ENCODE assay signal across 9 cellular contexts in genomic region chr1:1347026-1347595, GRCh38. TPM values are rescaled to one million over a fixed set of nuclear protein-coding genes. Genes with fewer than 3 reads are reported as not detected.
DNase-seq lines count a peak whose midpoint lies in the region; ATAC-seq and TF ChIP-seq lines count a peak whose summit lies in the region.
"Had no signal": no experiment of that assay in that cellular context is flagged by ENCODE, and none has a peak within 500 bp of the region (broad histone marks: within the 10 kb centered on the region; RNA-seq: fewer than 3 reads in every experiment).

No MANE protein-coding gene starts in this region.

- ATAC-seq in naive thymus-derived CD4-positive, alpha-beta T cell = no peak
- ATAC-seq in HG03135 (IDR thresholded peaks at IDR 0.05; ENCODE audit: unreplicated experiment) = no peak
- ATAC-seq in HG02885 (IDR thresholded peaks at IDR 0.05; ENCODE audit: poor library complexity, unreplicated experiment) = no peak

- POLR2A ChIA-PET in A673 (lab: Charles Lee; ENCODE audit: low non-redundant PET) = no interaction called here
- POLR2A ChIA-PET in naive thymus-derived CD4-positive, alpha-beta T cell (lab: Charles Lee) = interaction anchor here (1.7 to 2.2 kb wide), 2 partner anchors 20 to 28 kb away, joined by 6 to 15 read pairs; partner anchors contain the start of gene AURKAIP1

- H3K9me3 Mint-ChIP-seq in naive thymus-derived CD4-positive, alpha-beta T cell = peaks cover 0 to 1% (median 0%) of the 10 kb centered on the region in 11 donors

- H3K27ac Mint-ChIP-seq in naive thymus-derived CD4-positive, alpha-beta T cell = peak overlapping the region in 6 of 9 donors; percentile 9 to 60 (median 36)

- H3K36me3 Mint-ChIP-seq in naive thymus-derived CD4-positive, alpha-beta T cell = no peaks in the 10 kb centered on the region

- no peaks in the 10 kb centered on the region for H3K9me2 ChIP-seq in Karpas-422 (replicated peaks; ENCODE audit: insufficient read depth, low read length)

- peaks cover 12 to 24% (median 14%) of the 10 kb centered on the region in 7 donors for H3K4me1 Mint-ChIP-seq in naive thymus-derived CD4-positive, alpha-beta T cell

- peaks cover 58% of the 10 kb centered on the region for H3K79me2 ChIP-seq in Karpas-422 (ENCODE audit: low read length)

- peaks cover 0 to 3% (median 0%) of the 10 kb centered on the region in 5 donors for H3K27me3 Mint-ChIP-seq in naive thymus-derived CD4-positive, alpha-beta T cell

- H3K4me3 Mint-ChIP-seq in naive thymus-derived CD4-positive, alpha-beta T cell = peak overlapping the region; percentile 11 to 85 (median 72)

- no TSS peak for BruUV-seq in A673 (replicated peaks; lab: Mats Ljungman, UMichigan)

- H3K9ac ChIP-seq in Karpas-422 (ENCODE audit: low read length) (peak overlapping the region; percentile 99), colonic mucosa (ENCODE audit: low read depth in 2 of 2, low read length in 2 of 2) (peak overlapping the region; percentile 92 to 94)

- no peaks in the 10 kb centered on the region for H3K9me3 ChIP-seq in A673 (ENCODE audit: low read depth, low read length, poor library complexity, severe bottlenecking)
- H3K9me3 ChIP-seq in Karpas-422 (ENCODE audit: low read length) = no peaks in the 10 kb centered on the region
- H3K9me3 ChIP-seq in colonic mucosa = no peaks in the 10 kb centered on the region
- H3K9me3 ChIP-seq in naive thymus-derived CD4-positive, alpha-beta T cell (ENCODE audit: control insufficient read depth in 2 of 3, low read length in 3 of 3) = no peaks in the 10 kb centered on the region

- H2AFZ ChIP-seq in Karpas-422 (ENCODE audit: low read length) = no peak overlapping the region

- CTCF ChIA-PET in A673 (lab: Charles Lee) = no interaction called here
- CTCF ChIA-PET in naive thymus-derived CD4-positive, alpha-beta T cell (lab: Charles Lee) = interaction anchor here (1.9 kb wide), 1 partner anchor 24 kb away, joined by 6 read pairs; no protein-coding TSS in a partner anchor

- DNase-seq in A673 (ENCODE audit: low spot score) = no peak
- DNase-seq in Karpas-422 = no peak
- no peak for DNase-seq in colonic mucosa
- no peak for DNase-seq in naive thymus-derived CD4-positive, alpha-beta T cell
- DNase-seq in stimulated activated CD4-positive, alpha-beta T cell treated with anti-CD3 and anti-CD28 coated beads, Interleukin-4, amount 100 ng/mL, for 1 hour = no peak
- DNase-seq in hepatic stellate cell (ENCODE audit: low spot score) = no peak
- DNase-seq: nucleus accumbens had no signal

- H3K4me1 ChIP-seq in A673 (ENCODE audit: insufficient read depth, low read length, poor library complexity, severe bottlenecking) (peaks cover 3% of the 10 kb centered on the region), Karpas-422 (ENCODE audit: low read length) (peaks cover 42% of the 10 kb centered on the region), colonic mucosa (peaks cover 17% of the 10 kb centered on the region)
- H3K4me1 ChIP-seq in naive thymus-derived CD4-positive, alpha-beta T cell (ENCODE audit: control insufficient read depth in 2 of 2, insufficient read depth in 2 of 2, low read length in 2 of 2) = peaks cover 0 to 9% of the 10 kb centered on the region in 2 donors

- H3K4me3 ChIP-seq in A673 (ENCODE audit: low read depth, low read length, poor library complexity, severe bottlenecking) (peak overlapping the region; percentile 86), Karpas-422 (ENCODE audit: low read length) (peak overlapping the region; percentile 99), colonic mucosa (peak overlapping the region; percentile 41)
- no peak overlapping the region for H3K4me3 ChIP-seq in naive thymus-derived CD4-positive, alpha-beta T cell (ENCODE audit: low read length)

- H3K27ac ChIP-seq in A673 (ENCODE audit: low read depth, low read length, poor library complexity, severe bottlenecking) (no peak overlapping the region), Karpas-422 (ENCODE audit: low read length) (peak overlapping the region; percentile 86), colonic mucosa (peak overlapping the region; percentile 79)
- peak overlapping the region; percentile 75 for H3K27ac ChIP-seq in naive thymus-derived CD4-positive, alpha-beta T cell (ENCODE audit: low read depth, low read length)

- H4K20me1 ChIP-seq in Karpas-422 (ENCODE audit: insufficient read depth, low read depth, low read length) = peaks cover 43% of the 10 kb centered on the region; the same call in 1 of the 2 replicates

- H3K27me3 ChIP-seq in A673 (replicated peaks; ENCODE audit: insufficient read depth, low read depth, low read length, poor library complexity) (no peaks in the 10 kb centered on the region), Karpas-422 (ENCODE audit: low read length) (no peaks in the 10 kb centered on the region), colonic mucosa (no peaks in the 10 kb centered on the region)
- no peaks in the 10 kb centered on the region for H3K27me3 ChIP-seq in naive thymus-derived CD4-positive, alpha-beta T cell (ENCODE audit: control insufficient read depth in 2 of 2, insufficient read depth in 2 of 2, low read length in 2 of 2)

- H3K36me3 ChIP-seq in A673 (ENCODE audit: insufficient read depth, low read length, poor library complexity, severe bottlenecking) (no peaks in the 10 kb centered on the region), Karpas-422 (ENCODE audit: insufficient read depth, low read length) (no peaks in the 10 kb centered on the region; the same call in 1 of the 2 replicates), colonic mucosa (no peaks in the 10 kb centered on the region)
- no peaks in the 10 kb centered on the region for H3K36me3 ChIP-seq in naive thymus-derived CD4-positive, alpha-beta T cell (ENCODE audit: control insufficient read depth in 2 of 3, insufficient read depth in 3 of 3, low read length in 3 of 3)

- TF ChIP-seq CTCF in A673 (conservative IDR thresholded peaks at IDR 0.05; ENCODE audit: low read depth, low read length) = no peak
- no peak for TF ChIP-seq CTCF in colonic mucosa (IDR thresholded peaks at IDR 0.05)

- intact Hi-C loops in A673 (cut with micrococcal nuclease; ENCODE audit: unreplicated experiment) = no loop called here
- intact Hi-C loops in colonic mucosa (cut with DNase I) = no loop called here
- intact Hi-C loops in naive thymus-derived CD4-positive, alpha-beta T cell (cut with micrococcal nuclease) = no loop called here

- H3K4me2 ChIP-seq in Karpas-422 (ENCODE audit: low read depth, low read length, poor library complexity, severe bottlenecking) = peak overlapping the region; percentile 94

RNA-seq across cellular contexts. Expression of gene DVL1, which starts 2.1 kb away (rescaled TPM):
- total RNA-seq in A673 (2021) = 48.0 and 58.1 TPM in 2 replicates
- total RNA-seq in Karpas-422 (2014; rRNA removed; shearing (Covaris generic); ENCODE audit: low replicate concordance) = 36.0 and 104 TPM in 2 replicates
- total RNA-seq in colonic mucosa = 10 to 100 TPM; 49.9 to 71.3 TPM
- total RNA-seq in naive thymus-derived CD4-positive, alpha-beta T cell = 10 to 100 TPM; 40.2 to 54.9 (median 45.9) TPM
- 1 to 10 TPM in 1 of 2 donors, under 1 TPM in 1; 0.78 to 1.1 TPM for polyA plus RNA-seq in naive thymus-derived CD4-positive, alpha-beta T cell

RNA-seq across cellular contexts. Expression of gene MXRA8, which starts 11.2 kb away (rescaled TPM):
- total RNA-seq in A673 (2021) = 0.55 and 0.73 TPM in 2 replicates
- not detected in 2 replicates for total RNA-seq in Karpas-422 (2014; rRNA removed; shearing (Covaris generic); ENCODE audit: low replicate concordance)
- 10 to 100 TPM in 1 of 2 donors, 1 to 10 TPM in 1; 5.9 to 14.0 TPM for total RNA-seq in colonic mucosa
- 1 to 10 TPM in 3 of 5 experiments, under 1 TPM in 2; 0.39 to 2.2 (median 1.0) TPM for total RNA-seq in naive thymus-derived CD4-positive, alpha-beta T cell
- polyA plus RNA-seq in naive thymus-derived CD4-positive, alpha-beta T cell = under 1 TPM; 0.41 to 0.66 TPM

RNA-seq across cellular contexts. Expression of gene TAS1R3, which starts 16.0 kb away (rescaled TPM):
- total RNA-seq in A673 (2021) (0.21 and 0.39 TPM in 2 replicates), colonic mucosa (under 1 TPM; 0.24 to 0.57 TPM)
- total RNA-seq in Karpas-422 (2014; rRNA removed; shearing (Covaris generic); ENCODE audit: low replicate concordance) = 49.2 and 82.6 TPM in 2 replicates
- 1 to 10 TPM; 1.1 to 2.6 (median 1.8) TPM for total RNA-seq in naive thymus-derived CD4-positive, alpha-beta T cell
- polyA plus RNA-seq in naive thymus-derived CD4-positive, alpha-beta T cell = under 1 TPM in 1 of 2 donors, not detected in 1; 0.32 TPM

RNA-seq across cellular contexts. Expression of gene CPTP, which starts 22.5 kb away (rescaled TPM):
- total RNA-seq in A673 (2021) (17.0 and 20.8 TPM in 2 replicates), colonic mucosa (10 to 100 TPM; 45.4 to 60.2 TPM)
- 35.0 and 74.7 TPM in 2 replicates for total RNA-seq in Karpas-422 (2014; rRNA removed; shearing (Covaris generic); ENCODE audit: low replicate concordance)
- 10 to 100 TPM; 11.5 to 29.3 (median 19.1) TPM for total RNA-seq in naive thymus-derived CD4-positive, alpha-beta T cell
- 10 to 100 TPM; 17.7 to 26.5 TPM for polyA plus RNA-seq in naive thymus-derived CD4-positive, alpha-beta T cell

RNA-seq across cellular contexts. Expression of gene INTS11, which starts 22.7 kb away (rescaled TPM):
- total RNA-seq in A673 (2021) (156 and 182 TPM in 2 replicates), colonic mucosa (100 to 1,000 TPM in 1 of 2 donors, 10 to 100 TPM in 1; 70.6 to 126 TPM)
- total RNA-seq in Karpas-422 (2014; rRNA removed; shearing (Covaris generic); ENCODE audit: low replicate concordance) = 69.8 and 168 TPM in 2 replicates
- 100 to 1,000 TPM; 126 to 187 (median 161) TPM for total RNA-seq in naive thymus-derived CD4-positive, alpha-beta T cell
- 10 to 100 TPM; 62.8 to 74.0 TPM for polyA plus RNA-seq in naive thymus-derived CD4-positive, alpha-beta T cell

Comparison
In these comparisons a context has a peak if more than half of its experiments do, and no peak if none do; other contexts are left out.
1. RNA of gene TAS1R3, which starts 16.0 kb away (total RNA-seq): 49.2 to 82.6 TPM in Karpas-422; 1.1 to 2.6 TPM in naive thymus-derived CD4-positive, alpha-beta T cell, 0.24 to 0.57 TPM in colonic mucosa and 0.21 to 0.39 TPM in A673; every median in the first group is over 10 times any median in the second.